Comparison of ENCODE assay signal across 9 cellular contexts in genomic region chr17:42313773-42314566, GRCh38. TPM values are rescaled to one million over a fixed set of nuclear protein-coding genes. Genes with fewer than 3 reads are reported as not detected.
A peak's percentile ranks its signal among the peaks of the same experiment; 100 is the strongest.
DNase-seq lines count a peak whose midpoint lies in the region; ATAC-seq and TF ChIP-seq lines count a peak whose summit lies in the region.
"Had no signal": no experiment of that assay in that cellular context is flagged by ENCODE, and none has a peak within 500 bp of the region (broad histone marks: within the 10 kb centered on the region; RNA-seq: fewer than 3 reads in every experiment).

No MANE protein-coding gene starts in this region.

- H3K9me3 ChIP-seq in endodermal cell (ENCODE audit: control insufficient read depth, low read length), result no peaks in the 10 kb centered on the region
- no peaks in the 10 kb centered on the region for H3K9me3 ChIP-seq in mucosa of descending colon

- H3K27me3 Mint-ChIP-seq in activated CD8-positive, alpha-beta memory T cell treated with anti-CD3 and anti-CD28 coated beads, Interleukin-2, amount 10 ng/mL, durations not matched to agents 7 days and 5 days, result no peaks in the 10 kb centered on the region
- no peaks in the 10 kb centered on the region for H3K27me3 Mint-ChIP-seq in activated B cell treated with CpG ODN at 0.5 μM for 24 hours
- H3K27me3 Mint-ChIP-seq in endodermal cell (ENCODE audit: insufficient read depth), result no peaks in the 10 kb centered on the region
- H3K27me3 Mint-ChIP-seq: activated naive CD8-positive, alpha-beta T cell treated with anti-CD3 and anti-CD28 coated beads, Interleukin-2, amount 10 ng/mL, durations not matched to agents 7 days and 5 days had no signal

- no peak overlapping the region for H3K4me3 ChIP-seq in endodermal cell (ENCODE audit: low read length)
- no peak overlapping the region for H3K4me3 ChIP-seq in mucosa of descending colon

- H3K27me3 ChIP-seq in endodermal cell (ENCODE audit: control insufficient read depth, insufficient read depth, low read length, poor library complexity, severe bottlenecking), result no peaks in the 10 kb centered on the region

- TF ChIP-seq CTCF in activated B cell treated with CpG ODN at 0.5 μM for 24 hours (IDR thresholded peaks at IDR 0.05) (no peak), endodermal cell (conservative IDR thresholded peaks at IDR 0.05) (no peak), mucosa of descending colon (IDR thresholded peaks at IDR 0.05) (no peak)

- DNase-seq in activated CD8-positive, alpha-beta memory T cell treated with anti-CD3 and anti-CD28 coated beads for 24 hours, result peak; percentile 73
- no peak for DNase-seq in activated CD8-positive, alpha-beta memory T cell treated with anti-CD3 and anti-CD28 coated beads, Interleukin-2, amount 10 ng/mL, durations not matched to agents 7 days and 5 days
- no peak for DNase-seq in activated B cell treated with CpG ODN at 0.5 μM for 24 hours
- DNase-seq in endodermal cell, result no peak
- DNase-seq in stimulated activated CD8-positive, alpha-beta memory T cell treated with anti-CD3 and anti-CD28 coated beads, Interleukin-4, amount 100 ng/mL, for 48 hours, result peak; percentile 55
- no peak for DNase-seq in NCI-H1417 treated with DMSO at 0.1 percent for 48 hours (lab: John Stamatoyannopoulos, UW)
- no peak for DNase-seq in mucosa of descending colon
- DNase-seq: activated naive CD8-positive, alpha-beta T cell treated with anti-CD3 and anti-CD28 coated beads, Interleukin-2, amount 10 ng/mL, durations not matched to agents 7 days and 5 days had no signal

- 86 to 99% methylated on average over 8 to 14 of the region's 14 CpGs for WGBS in endodermal cell (ENCODE audit: insufficient coverage in 1 of 2, insufficient read length in 1 of 2), 2 experiments

- no peak overlapping the region for H3K9ac ChIP-seq in endodermal cell (ENCODE audit: extremely low read depth, low read length, poor library complexity, severe bottlenecking)

- no peak overlapping the region for H3K27ac ChIP-seq in endodermal cell (ENCODE audit: low read depth, low read length)

- H3K27ac Mint-ChIP-seq in activated CD8-positive, alpha-beta memory T cell treated with anti-CD3 and anti-CD28 coated beads, Interleukin-2, amount 10 ng/mL, durations not matched to agents 7 days and 5 days, result no peak overlapping the region
- peak overlapping the region; percentile 46 for H3K27ac Mint-ChIP-seq in activated B cell treated with CpG ODN at 0.5 μM for 24 hours
- H3K27ac Mint-ChIP-seq in endodermal cell, result peak overlapping the region; percentile 11

- no peak overlapping the region for H3K4me3 Mint-ChIP-seq in activated CD8-positive, alpha-beta memory T cell treated with anti-CD3 and anti-CD28 coated beads, Interleukin-2, amount 10 ng/mL, durations not matched to agents 7 days and 5 days
- no peak overlapping the region for H3K4me3 Mint-ChIP-seq in activated B cell treated with CpG ODN at 0.5 μM for 24 hours
- no peak overlapping the region for H3K4me3 Mint-ChIP-seq in endodermal cell

- H3K4me1 ChIP-seq in endodermal cell (ENCODE audit: control insufficient read depth, insufficient read depth, low read length) (no peaks in the 10 kb centered on the region), mucosa of descending colon (ENCODE audit: low read depth) (peaks cover 14% of the 10 kb centered on the region)

- ATAC-seq in activated CD8-positive, alpha-beta memory T cell treated with anti-CD3 and anti-CD28 coated beads, Interleukin-2, amount 10 ng/mL, durations not matched to agents 7 days and 5 days, result no peak
- no peak for ATAC-seq in activated B cell treated with CpG ODN at 0.5 μM for 24 hours (ENCODE audit: low read depth)
- no peak for ATAC-seq in GM19467 (IDR thresholded peaks at IDR 0.05; ENCODE audit: unreplicated experiment)
- no peak for ATAC-seq in mucosa of descending colon

- intact Hi-C loops in activated B cell treated with CpG ODN at 0.5 μM for 24 hours (cut with micrococcal nuclease) (loop anchor here (2.0 kb wide), 2 partner anchors 93 to 203 kb away; no protein-coding TSS in a partner anchor), mucosa of descending colon (cut with DNase I, micrococcal nuclease) (no loop called here)

- no peaks in the 10 kb centered on the region for H3K9me3 Mint-ChIP-seq in activated CD8-positive, alpha-beta memory T cell treated with anti-CD3 and anti-CD28 coated beads, Interleukin-2, amount 10 ng/mL, durations not matched to agents 7 days and 5 days (ENCODE audit: low read depth)
- no peaks in the 10 kb centered on the region for H3K9me3 Mint-ChIP-seq in activated B cell treated with CpG ODN at 0.5 μM for 24 hours
- H3K9me3 Mint-ChIP-seq in endodermal cell, result no peaks in the 10 kb centered on the region
- H3K9me3 Mint-ChIP-seq: activated naive CD8-positive, alpha-beta T cell treated with anti-CD3 and anti-CD28 coated beads, Interleukin-2, amount 10 ng/mL, durations not matched to agents 7 days and 5 days had no signal

- POLR2A ChIA-PET in activated B cell treated with CpG ODN at 0.5 μM for 24 hours (lab: Charles Lee), result interaction anchor here (0.5 to 3.2 kb wide), 7 partner anchors 11 to 300 kb away, joined by 3 to 23 read pairs (median 6); partner anchors contain the start of genes STAT3 and STAT5A

- H3K36me3 ChIP-seq in endodermal cell (ENCODE audit: control insufficient read depth, insufficient read depth, low read length) (peaks cover 5% of the 10 kb centered on the region), mucosa of descending colon (ENCODE audit: low read depth) (peaks cover 6% of the 10 kb centered on the region)

- CTCF ChIA-PET in activated CD8-positive, alpha-beta memory T cell treated with anti-CD3 and anti-CD28 coated beads, Interleukin-2, amount 10 ng/mL, durations not matched to agents 7 days and 5 days (lab: Charles Lee), result interaction anchor here (1.0 to 31.0 kb wide), 11 partner anchors 7 to 205 kb away, joined by 3 to 967 read pairs (median 5); partner anchors contain the start of genes STAT3 and STAT5A
- CTCF ChIA-PET in activated B cell treated with CpG ODN at 0.5 μM for 24 hours (lab: Charles Lee), result interaction anchor here (0.6 to 7.2 kb wide), 5 partner anchors 8 to 264 kb away, joined by 3 to 77 read pairs (median 3); no protein-coding TSS in a partner anchor

- H3K4me1 Mint-ChIP-seq in activated CD8-positive, alpha-beta memory T cell treated with anti-CD3 and anti-CD28 coated beads, Interleukin-2, amount 10 ng/mL, durations not matched to agents 7 days and 5 days, result peaks cover 35% of the 10 kb centered on the region
- H3K4me1 Mint-ChIP-seq in activated B cell treated with CpG ODN at 0.5 μM for 24 hours (peaks cover 61% of the 10 kb centered on the region), endodermal cell (peaks cover 30% of the 10 kb centered on the region)

- H3K36me3 Mint-ChIP-seq in activated CD8-positive, alpha-beta memory T cell treated with anti-CD3 and anti-CD28 coated beads, Interleukin-2, amount 10 ng/mL, durations not matched to agents 7 days and 5 days, result peaks cover 36% of the 10 kb centered on the region
- peaks cover 64% of the 10 kb centered on the region for H3K36me3 Mint-ChIP-seq in activated B cell treated with CpG ODN at 0.5 μM for 24 hours (ENCODE audit: low read depth)
- H3K36me3 Mint-ChIP-seq in endodermal cell (ENCODE audit: low read depth), result peaks cover 12% of the 10 kb centered on the region

RNA-seq across cellular contexts. Expression of gene STAT5A, which starts 25.7 kb away (rescaled TPM):
- total RNA-seq in activated CD8-positive, alpha-beta memory T cell treated with anti-CD3 and anti-CD28 coated beads, Interleukin-2, amount 10 ng/mL, durations not matched to agents 7 days and 5 days, result 100 to 1,000 TPM; 118 to 127 TPM
- total RNA-seq in activated B cell treated with CpG ODN at 0.5 μM for 24 hours (136 and 140 TPM in 2 replicates), endodermal cell (1 to 10 TPM; 3.5 to 4.8 TPM), mucosa of descending colon (10 to 100 TPM; 26.4 to 53.7 (median 29.7) TPM)
- 2.5 TPM for polyA plus RNA-seq in endodermal cell (2013, experiment 1 of 2)
- polyA plus RNA-seq in endodermal cell (2013, experiment 2 of 2), result 2.2 TPM

RNA-seq across cellular contexts. Expression of gene STAT5B, which starts 37.8 kb away (rescaled TPM):
- 100 to 1,000 TPM; 112 to 116 TPM for total RNA-seq in activated CD8-positive, alpha-beta memory T cell treated with anti-CD3 and anti-CD28 coated beads, Interleukin-2, amount 10 ng/mL, durations not matched to agents 7 days and 5 days
- total RNA-seq in activated B cell treated with CpG ODN at 0.5 μM for 24 hours (80.3 and 82.6 TPM in 2 replicates), endodermal cell (10 to 100 TPM; 35.7 to 51.4 TPM), mucosa of descending colon (10 to 100 TPM; 30.1 to 93.0 (median 32.2) TPM)
- 49.5 TPM for polyA plus RNA-seq in endodermal cell (2013, experiment 1 of 2)
- polyA plus RNA-seq in endodermal cell (2013, experiment 2 of 2), result 41.3 TPM

Comparison
In these comparisons a context has a peak if more than half of its experiments do, and no peak if none do; other contexts are left out.
1. DNase-seq: peak in activated CD8-positive, alpha-beta memory T cell treated with anti-CD3 and anti-CD28 coated beads for 24 hours (single experiment) and stimulated activated CD8-positive, alpha-beta memory T cell treated with anti-CD3 and anti-CD28 coated beads, Interleukin-4, amount 100 ng/mL, for 48 hours (single experiment); none in activated CD8-positive, alpha-beta memory T cell treated with anti-CD3 and anti-CD28 coated beads, Interleukin-2, amount 10 ng/mL, durations not matched to agents 7 days and 5 days (single experiment), activated B cell treated with CpG ODN at 0.5 μM for 24 hours (single experiment), endodermal cell (single experiment), NCI-H1417 treated with DMSO at 0.1 percent for 48 hours (single experiment) and mucosa of descending colon (0 of 3).
2. RNA of gene STAT5A, which starts 25.7 kb away (total RNA-seq): 136 to 140 TPM in activated B cell treated with CpG ODN at 0.5 μM for 24 hours, 118 to 127 TPM in activated CD8-positive, alpha-beta memory T cell treated with anti-CD3 and anti-CD28 coated beads, Interleukin-2, amount 10 ng/mL, durations not matched to agents 7 days and 5 days and 26.4 to 53.7 TPM in mucosa of descending colon; 3.5 to 4.8 TPM in endodermal cell; every median in the first group is over 4 times any median in the second.